ENCODE assay signal across 8 cellular contexts in genomic region chrX:120309873-120310730, GRCh38. TPM values are rescaled to one million over a fixed set of nuclear protein-coding genes. Genes with fewer than 3 reads are reported as not detected.
DNase-seq lines count a peak whose midpoint lies in the region; ATAC-seq and TF ChIP-seq lines count a peak whose summit lies in the region.

No MANE protein-coding gene starts in this region.

- H3K27ac ChIP-seq in stomach: no peak overlapping the region

- H3K9me3 ChIP-seq in stomach: peaks cover 0 to 10% (median 3%) of the 10 kb centered on the region in 4 donors

- in situ Hi-C loops in ACHN (cut with HindIII; ENCODE audit: low pct_ligation_motif_present, low pct_unique_long_range_greater_than_20kb, low sequenced_read_pairs): no loop called here

- CTCF ChIA-PET in HEK293T (lab: Yijun Ruan, JAX): no interaction called here

- no peaks in the 10 kb centered on the region for H3K36me3 ChIP-seq in stomach

- TF ChIP-seq POLR2A in stomach (IDR thresholded peaks at IDR 0.05): no peak

- peak; percentile 43 for DNase-seq in ACHN
- DNase-seq in HEK293T (ENCODE audit: extremely low spot score): peak; percentile 41
- peak; percentile 11 for DNase-seq in activated naive CD4-positive, alpha-beta T cell treated with anti-CD3 and anti-CD28 coated beads, Interleukin-2, amount 50 U/mL, for 16 hours
- DNase-seq in iPS-NIHi11 (ENCODE audit: low spot score): peak; percentile 15
- no peak for DNase-seq in stomach
- no peak for DNase-seq in NCI-H345 (lab: John Stamatoyannopoulos, UW)
- no peak for DNase-seq in COR-L47 (lab: John Stamatoyannopoulos, UW)

- no peak for ATAC-seq in HG02852 (IDR thresholded peaks at IDR 0.05; ENCODE audit: unreplicated experiment)

- WGBS in stomach, 5 donors: 1 to 52% (median 12%) methylated on average over 28 to 34 of the region's 34 CpGs

- TF ChIP-seq EP300 in stomach (IDR thresholded peaks at IDR 0.05): no peak

- peaks cover 16 to 74% (median 59%) of the 10 kb centered on the region in 3 donors for H3K27me3 ChIP-seq in stomach

- TF ChIP-seq CTCF in stomach (IDR thresholded peaks at IDR 0.05): no peak

- POLR2A ChIA-PET in HEK293T (lab: Yijun Ruan, JAX): interaction anchor here (0.6 to 1.5 kb wide), 5 partner anchors 11 to 773 kb away, joined by 3 to 12 read pairs (median 3); partner anchors contain the start of gene ZBTB33

- H3K4me3 ChIP-seq in stomach: peak overlapping the region; percentile 26 to 51 (median 38)

- H3K4me1 ChIP-seq in stomach: peaks cover 9 to 31% (median 26%) of the 10 kb centered on the region in 4 donors

- intact Hi-C loops in stomach (cut with DNase I; ENCODE audit: low total_unique reads): no loop called here

TF ChIP-seq in HEK293T, 16 proteins besides CTCF, POLR2A, EP300 and RAD21:
- TF ChIP-seq HDGF (IDR thresholded peaks at IDR 0.05; ENCODE audit: borderline replicate concordance): no peak
- TF ChIP-seq L3MBTL2 (conservative IDR thresholded peaks at IDR 0.05): 0 out of 2 replicates have a peak, but pooled peaks have one; percentile 1
- no peak for TF ChIP-seq CTBP1 (IDR thresholded peaks at IDR 0.05; ENCODE audit: borderline replicate concordance)
- TF ChIP-seq ARNT (IDR thresholded peaks at IDR 0.05): no peak

RNA-seq across cellular contexts. Expression of gene TMEM255A, which starts 1.2 kb away (rescaled TPM):
- total RNA-seq in stomach: 1 to 10 TPM in 1 of 5 donors, under 1 TPM in 2, not detected in 2; 0.29 to 2.0 (median 0.58) TPM
- under 1 TPM; 0.25 to 0.76 (median 0.73) TPM for polyA plus RNA-seq in stomach

RNA-seq across cellular contexts. Expression of gene ATP1B4, which starts 51.8 kb away (rescaled TPM):
- total RNA-seq in stomach: not detected
- polyA plus RNA-seq in stomach: not detected

RNA-seq across cellular contexts. Expression of gene ZBTB33, which starts 59.5 kb away (rescaled TPM):
- 10 to 100 TPM in 1 of 5 donors, 1 to 10 TPM in 3, under 1 TPM in 1; 0.58 to 15.1 (median 2.7) TPM for total RNA-seq in stomach
- polyA plus RNA-seq in stomach: 1 to 10 TPM; 2.9 to 5.3 (median 4.5) TPM

Comparison
In these comparisons a context has a peak if more than half of its experiments do, and no peak if none do; other contexts are left out.
1. DNase-seq: peak in ACHN (single experiment), HEK293T (single experiment), activated naive CD4-positive, alpha-beta T cell treated with anti-CD3 and anti-CD28 coated beads, Interleukin-2, amount 50 U/mL, for 16 hours (single experiment) and iPS-NIHi11 (single experiment); none in stomach (single experiment), NCI-H345 (single experiment) and COR-L47 (single experiment).